17 cellular contexts compared by ENCODE assay signal in the genomic region with DNA sequence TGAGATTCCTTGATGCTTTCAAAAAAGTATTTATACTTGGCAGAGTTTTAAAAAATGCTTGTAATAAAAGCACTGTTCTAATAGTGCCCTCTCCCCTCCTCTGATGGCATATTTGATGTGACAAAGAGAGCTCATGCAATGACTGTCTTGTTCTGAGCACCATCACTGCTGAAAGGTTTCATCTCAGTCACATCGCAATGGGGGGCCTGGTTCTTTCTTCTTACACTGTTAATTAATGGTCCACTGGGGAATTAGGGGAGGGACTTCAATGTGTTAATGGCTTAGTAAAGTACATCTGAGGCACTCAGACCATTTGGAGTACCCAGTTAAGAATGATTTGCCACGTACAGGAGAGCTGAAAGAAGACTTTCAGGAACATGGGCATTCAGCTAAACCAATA.
A peak's percentile ranks its signal among the peaks of the same experiment; 100 is the strongest.
DNase-seq lines count a peak whose midpoint lies in the region; ATAC-seq and TF ChIP-seq lines count a peak whose summit lies in the region.
"Had no signal": no experiment of that assay in that cellular context is flagged by ENCODE, and none has a peak within 500 bp of the region (broad histone marks: within the 10 kb centered on the region; RNA-seq: fewer than 3 reads in every experiment).

No MANE protein-coding gene starts in this region.

- H3K36me3 Mint-ChIP-seq in glutamatergic neuron (ENCODE audit: unreplicated experiment): peaks cover 13% of the 10 kb centered on the region
- H3K36me3 Mint-ChIP-seq in activated T-cell treated with anti-CD3 and anti-CD28 coated beads, Interleukin-2, amount 50 U/mL, for 72 hours (ENCODE audit: insufficient read depth in 2 of 2): peaks cover 3% of the 10 kb centered on the region in 2 donors

- H3K36me3 ChIP-seq in mucosa of descending colon (ENCODE audit: low read depth): no peaks in the 10 kb centered on the region
- H3K36me3 ChIP-seq: Peyer's patch had no signal

- no peaks in the 10 kb centered on the region for H3K9me3 ChIP-seq in mucosa of descending colon
- H3K9me3 ChIP-seq: Peyer's patch had no signal

- H3K27ac Mint-ChIP-seq in glutamatergic neuron (ENCODE audit: unreplicated experiment): peak overlapping the region; percentile 86
- H3K27ac Mint-ChIP-seq in activated T-cell treated with anti-CD3 and anti-CD28 coated beads, Interleukin-2, amount 50 U/mL, for 72 hours: no peak overlapping the region
- H3K27ac Mint-ChIP-seq: T-helper 17 cell had no signal

- ATAC-seq in HG02973 (IDR thresholded peaks at IDR 0.05; ENCODE audit: unreplicated experiment) (no peak), mucosa of descending colon (no peak), HG03565 (IDR thresholded peaks at IDR 0.05; ENCODE audit: unreplicated experiment) (no peak)
- ATAC-seq in activated T-cell treated with anti-CD3 and anti-CD28 coated beads, Interleukin-2, amount 50 U/mL, for 72 hours (replicated peaks in 1 of 2): no peak
- ATAC-seq: SK-N-SH treated with all-trans-retinoic acid at 6 μM for 48 hours, T-helper 17 cell had no signal

- peak overlapping the region; percentile 21 for H3K4me3 Mint-ChIP-seq in glutamatergic neuron (ENCODE audit: unreplicated experiment)
- no peak overlapping the region for H3K4me3 Mint-ChIP-seq in activated T-cell treated with anti-CD3 and anti-CD28 coated beads, Interleukin-2, amount 50 U/mL, for 72 hours
- H3K4me3 Mint-ChIP-seq: T-helper 17 cell had no signal

- no peaks in the 10 kb centered on the region for H3K4me1 ChIP-seq in mucosa of descending colon (ENCODE audit: low read depth)
- H3K4me1 ChIP-seq: Peyer's patch had no signal

- H3K4me3 ChIP-seq in mucosa of descending colon: no peak overlapping the region
- H3K4me3 ChIP-seq: GM23248, Peyer's patch had no signal

- H3K9me3 Mint-ChIP-seq in glutamatergic neuron (ENCODE audit: unreplicated experiment): peaks cover 4% of the 10 kb centered on the region
- peaks cover 0 to 4% of the 10 kb centered on the region in 2 donors for H3K9me3 Mint-ChIP-seq in activated T-cell treated with anti-CD3 and anti-CD28 coated beads, Interleukin-2, amount 50 U/mL, for 72 hours

- peaks cover 27% of the 10 kb centered on the region for H3K4me1 Mint-ChIP-seq in glutamatergic neuron (ENCODE audit: low read depth, unreplicated experiment)
- no peaks in the 10 kb centered on the region for H3K4me1 Mint-ChIP-seq in activated T-cell treated with anti-CD3 and anti-CD28 coated beads, Interleukin-2, amount 50 U/mL, for 72 hours (ENCODE audit: low read depth)
- H3K4me1 Mint-ChIP-seq: T-helper 17 cell had no signal

- intact Hi-C loops in mucosa of descending colon (cut with DNase I, micrococcal nuclease): no loop called here

- no peaks in the 10 kb centered on the region for H3K27me3 Mint-ChIP-seq in glutamatergic neuron (ENCODE audit: unreplicated experiment)
- peaks cover 25% of the 10 kb centered on the region for H3K27me3 Mint-ChIP-seq in activated T-cell treated with anti-CD3 and anti-CD28 coated beads, Interleukin-2, amount 50 U/mL, for 72 hours (ENCODE audit: low read depth)

- no peak for TF ChIP-seq CTCF in glutamatergic neuron (IDR thresholded peaks at IDR 0.05; ENCODE audit: partially characterized antibody, unreplicated experiment)
- TF ChIP-seq CTCF in mucosa of descending colon (IDR thresholded peaks at IDR 0.05): no peak

- DNase-seq in DMS79 treated with DMSO at 0.1 percent for 48 hours (lab: John Stamatoyannopoulos, UW) (peak; percentile 85), NCI-H187 (lab: John Stamatoyannopoulos, UW) (peak; percentile 91 to 92), NCI-H524 treated with DMSO at 0.1 percent for 48 hours (lab: John Stamatoyannopoulos, UW) (peak; percentile 59), glutamatergic neuron (peak; percentile 53), mucosa of descending colon (no peak)
- DNase-seq in activated T-cell treated with anti-CD3 and anti-CD28 coated beads, Interleukin-2, amount 50 U/mL, for 72 hours: no peak
- DNase-seq: AML-193, Calu3, GF-D8, GM23248, NCI-H2029 treated with DMSO at 0.1 percent for 48 hours, Peyer's patch, SHP77, T-helper 17 cell had no signal

Comparison
In these comparisons a context has a peak if more than half of its experiments do, and no peak if none do; other contexts are left out.
1. DNase-seq: peak in DMS79 treated with DMSO at 0.1 percent for 48 hours (single experiment), NCI-H187 (2 of 2), NCI-H524 treated with DMSO at 0.1 percent for 48 hours (single experiment) and glutamatergic neuron (single experiment); none in mucosa of descending colon (0 of 3) and activated T-cell treated with anti-CD3 and anti-CD28 coated beads, Interleukin-2, amount 50 U/mL, for 72 hours (0 of 2).